Comparison of ENCODE assay signal across 20 cellular contexts in genomic region chr7:77359599-77359998, GRCh38. TPM values are rescaled to one million over a fixed set of nuclear protein-coding genes. Genes with fewer than 3 reads are reported as not detected.
A peak's percentile ranks its signal among the peaks of the same experiment; 100 is the strongest.
DNase-seq lines count a peak whose midpoint lies in the region; ATAC-seq, FAIRE-seq and TF ChIP-seq lines count a peak whose summit lies in the region.
"Had no signal": no experiment of that assay in that cellular context is flagged by ENCODE, and none has a peak within 500 bp of the region (broad histone marks: within the 10 kb centered on the region; RNA-seq: fewer than 3 reads in every experiment).

No MANE protein-coding gene starts in this region.

- H3K27ac Mint-ChIP-seq in activated CD4-positive, alpha-beta memory T cell treated with anti-CD3 and anti-CD28 coated beads for 36 hours, result peak overlapping the region; percentile 20
- H3K27ac Mint-ChIP-seq in activated CD4-positive, alpha-beta memory T cell treated with anti-CD3 and anti-CD28 coated beads, Interleukin-2, amount 10 ng/mL, durations not matched to agents 7 days and 5 days, result no peak overlapping the region
- peak overlapping the region; percentile 80 for H3K27ac Mint-ChIP-seq in memory B cell

- POLR2A ChIA-PET in activated CD4-positive, alpha-beta memory T cell treated with anti-CD3 and anti-CD28 coated beads for 36 hours (lab: Charles Lee), result no interaction called here
- POLR2A ChIA-PET in activated CD4-positive, alpha-beta memory T cell treated with anti-CD3 and anti-CD28 coated beads, Interleukin-2, amount 10 ng/mL, durations not matched to agents 7 days and 5 days (lab: Charles Lee), result no interaction called here

- H3K9me3 Mint-ChIP-seq in activated CD4-positive, alpha-beta memory T cell treated with anti-CD3 and anti-CD28 coated beads for 36 hours, result no peaks in the 10 kb centered on the region
- H3K9me3 Mint-ChIP-seq in activated CD4-positive, alpha-beta memory T cell treated with anti-CD3 and anti-CD28 coated beads, Interleukin-2, amount 10 ng/mL, durations not matched to agents 7 days and 5 days, result no peaks in the 10 kb centered on the region
- H3K9me3 Mint-ChIP-seq in memory B cell, result no peaks in the 10 kb centered on the region
- H3K9me3 Mint-ChIP-seq: CD8-positive, alpha-beta memory T cell; IgD-negative memory B cell had no signal

- H3K27ac ChIP-seq in VCaP, result peak overlapping the region; percentile 82
- H3K27ac ChIP-seq: HL-60 had no signal

- no peak for DNase-seq in activated CD4-positive, alpha-beta memory T cell treated with anti-CD3 and anti-CD28 coated beads for 36 hours
- DNase-seq in activated CD4-positive, alpha-beta memory T cell treated with anti-CD3 and anti-CD28 coated beads, Interleukin-2, amount 10 ng/mL, durations not matched to agents 7 days and 5 days, result no peak
- DNase-seq in memory B cell (ENCODE audit: low spot score in 2 of 2) (no peak), cerebellar nuclear complex (lab: John Stamatoyannopoulos, UW) (no peak), HTR-8/SVneo (ENCODE audit: insufficient read length, low spot score) (no peak)
- DNase-seq: C1 segment of cervical spinal cord; CD8-positive, alpha-beta memory T cell; DMS79 treated with DMSO at 0.1 percent for 48 hours; Kasumi-1; MM.1S; NCI-H1092; NCI-H1436 treated with DMSO at 0.1 percent for 48 hours; NCI-H2029; NCI-H2171; NCI-H526 treated with DMSO at 0.1 percent for 48 hours had no signal

- TF ChIP-seq CTCF in VCaP (conservative IDR thresholded peaks at IDR 0.05), result no peak

- no peak for FAIRE-seq in HTR-8/SVneo (lab: Jason Lieb, UNC)

- no peak overlapping the region for H3K4me3 Mint-ChIP-seq in activated CD4-positive, alpha-beta memory T cell treated with anti-CD3 and anti-CD28 coated beads for 36 hours
- no peak overlapping the region for H3K4me3 Mint-ChIP-seq in activated CD4-positive, alpha-beta memory T cell treated with anti-CD3 and anti-CD28 coated beads, Interleukin-2, amount 10 ng/mL, durations not matched to agents 7 days and 5 days
- no peak overlapping the region for H3K4me3 Mint-ChIP-seq in memory B cell
- H3K4me3 Mint-ChIP-seq: CD8-positive, alpha-beta memory T cell; IgD-negative memory B cell had no signal

- intact Hi-C loops in activated CD4-positive, alpha-beta memory T cell treated with anti-CD3 and anti-CD28 coated beads for 36 hours (cut with micrococcal nuclease), result no loop called here

- no peak for ATAC-seq in memory B cell (ENCODE audit: low read depth)
- no peak for ATAC-seq in HG03442 (IDR thresholded peaks at IDR 0.05; ENCODE audit: unreplicated experiment)
- ATAC-seq: Panc1 had no signal

- peaks cover 4% of the 10 kb centered on the region for H3K36me3 Mint-ChIP-seq in activated CD4-positive, alpha-beta memory T cell treated with anti-CD3 and anti-CD28 coated beads for 36 hours
- H3K36me3 Mint-ChIP-seq in activated CD4-positive, alpha-beta memory T cell treated with anti-CD3 and anti-CD28 coated beads, Interleukin-2, amount 10 ng/mL, durations not matched to agents 7 days and 5 days (ENCODE audit: low read depth), result peaks cover 9% of the 10 kb centered on the region
- peaks cover 28% of the 10 kb centered on the region for H3K36me3 Mint-ChIP-seq in memory B cell

- H3K27me3 Mint-ChIP-seq in activated CD4-positive, alpha-beta memory T cell treated with anti-CD3 and anti-CD28 coated beads for 36 hours, result no peaks in the 10 kb centered on the region
- H3K27me3 Mint-ChIP-seq in activated CD4-positive, alpha-beta memory T cell treated with anti-CD3 and anti-CD28 coated beads, Interleukin-2, amount 10 ng/mL, durations not matched to agents 7 days and 5 days, result peaks cover 3% of the 10 kb centered on the region
- H3K27me3 Mint-ChIP-seq in memory B cell, result no peaks in the 10 kb centered on the region
- H3K27me3 Mint-ChIP-seq: CD8-positive, alpha-beta memory T cell; IgD-negative memory B cell had no signal

- CTCF ChIA-PET in activated CD4-positive, alpha-beta memory T cell treated with anti-CD3 and anti-CD28 coated beads for 36 hours (lab: Charles Lee), result interaction anchor here (0.6 kb wide), 2 partner anchors 73 to 192 kb away, joined by 3 read pairs; no protein-coding TSS in a partner anchor
- CTCF ChIA-PET in activated CD4-positive, alpha-beta memory T cell treated with anti-CD3 and anti-CD28 coated beads, Interleukin-2, amount 10 ng/mL, durations not matched to agents 7 days and 5 days (lab: Charles Lee), result interaction anchor here (1.2 kb wide), 1 partner anchor 28 kb away, joined by 3 read pairs; no protein-coding TSS in a partner anchor

- peaks cover 9% of the 10 kb centered on the region for H3K4me1 Mint-ChIP-seq in activated CD4-positive, alpha-beta memory T cell treated with anti-CD3 and anti-CD28 coated beads for 36 hours (ENCODE audit: low read depth)
- H3K4me1 Mint-ChIP-seq in activated CD4-positive, alpha-beta memory T cell treated with anti-CD3 and anti-CD28 coated beads, Interleukin-2, amount 10 ng/mL, durations not matched to agents 7 days and 5 days, result peaks cover 9% of the 10 kb centered on the region
- H3K4me1 Mint-ChIP-seq in memory B cell, result peaks cover 5% of the 10 kb centered on the region

RNA-seq across cellular contexts. Expression of gene GSAP, which starts 56.5 kb away (rescaled TPM):
- total RNA-seq in activated CD4-positive, alpha-beta memory T cell treated with anti-CD3 and anti-CD28 coated beads for 36 hours, result 1 to 10 TPM; 1.7 to 1.9 TPM
- 1 to 10 TPM; 5.9 to 6.6 TPM for total RNA-seq in activated CD4-positive, alpha-beta memory T cell treated with anti-CD3 and anti-CD28 coated beads, Interleukin-2, amount 10 ng/mL, durations not matched to agents 7 days and 5 days
